8 cellular contexts compared by ENCODE assay signal in genomic region chr10:58268454-58268945, GRCh38. TPM values are rescaled to one million over a fixed set of nuclear protein-coding genes. Genes with fewer than 3 reads are reported as not detected.
DNase-seq lines count a peak whose midpoint lies in the region; ATAC-seq, FAIRE-seq and TF ChIP-seq lines count a peak whose summit lies in the region.

No MANE protein-coding gene starts in this region.

- H3K79me2 ChIP-seq in OCI-LY1 (ENCODE audit: insufficient read depth, low read length) (peaks cover 74% of the 10 kb centered on the region), H1 (ENCODE audit: control insufficient read depth in 1 of 2, insufficient read depth in 2 of 2, low read length in 2 of 2) (peaks cover 0 to 63% of the 10 kb centered on the region in 2 experiments; a peak in 3 of 4 replicates)

- no peaks in the 10 kb centered on the region for H3K27me3 Mint-ChIP-seq in CD4-positive, alpha-beta T cell

- H3K14ac ChIP-seq in H1 (ENCODE audit: insufficient read length) (no peak overlapping the region), neuronal stem cell (ENCODE audit: low read length) (no peak overlapping the region)

- H2BK15ac ChIP-seq in H1 (ENCODE audit: low read length) (no peak overlapping the region), neuronal stem cell (ENCODE audit: low read length) (no peak overlapping the region)

- no peak for DNase-seq in CD4-positive, alpha-beta T cell
- DNase-seq in H1 (ENCODE audit: low read depth in 1 of 2, low spot score in 2 of 2) (no peak), neuronal stem cell (ENCODE audit: low spot score) (no peak), NCI-H446 treated with DMSO at 0.1 percent for 48 hours (lab: John Stamatoyannopoulos, UW) (no peak), RPMI8226 (no peak), NCI-H2171 (lab: John Stamatoyannopoulos, UW) (no peak)

- FAIRE-seq in H1 (lab: Jason Lieb, UNC), result no peak

- no peak overlapping the region for H3K18ac ChIP-seq in H1 (ENCODE audit: extremely low read depth, low read length)
- no peak overlapping the region for H3K18ac ChIP-seq in neuronal stem cell (ENCODE audit: low read length)

- H3K36me3 ChIP-seq in OCI-LY1 (ENCODE audit: insufficient read depth, low read length) (peaks cover 4% of the 10 kb centered on the region; the same call in 1 of the 2 replicates), H1 (ENCODE audit: control insufficient read depth in 2 of 4, insufficient read depth in 4 of 4, low read length in 3 of 4) (no peaks in the 10 kb centered on the region), neuronal stem cell (replicated peaks in 1 of 2; ENCODE audit: control insufficient read depth in 2 of 2, insufficient read depth in 2 of 2, low read length in 2 of 2) (no peaks in the 10 kb centered on the region)

- peak overlapping the region; percentile 81 for H3K27ac ChIP-seq in CD4-positive, alpha-beta T cell (ENCODE audit: low read depth, low read length)
- H3K27ac ChIP-seq in OCI-LY1 (ENCODE audit: low read depth, low read length, poor library complexity, severe bottlenecking) (peak overlapping the region; percentile 81), H1 (ENCODE audit: low read depth, low read length) (no peak overlapping the region), neuronal stem cell (replicated peaks; ENCODE audit: low read length) (no peak overlapping the region)

- no peaks in the 10 kb centered on the region; the same call in 1 of the 2 replicates for H4K20me1 ChIP-seq in OCI-LY1 (ENCODE audit: insufficient read depth, low read length)
- H4K20me1 ChIP-seq in H1 (replicated peaks in 1 of 2; ENCODE audit: control insufficient read depth in 1 of 2, insufficient read depth in 2 of 2, low read length in 2 of 2), result no peaks in the 10 kb centered on the region

- H2BK5ac ChIP-seq in H1 (ENCODE audit: low read depth, low read length), result no peak overlapping the region
- H2BK5ac ChIP-seq in neuronal stem cell (ENCODE audit: low read length), result no peak overlapping the region

- no peak for TF ChIP-seq RAD21 in H1 (IDR thresholded peaks at IDR 0.05 in 1 of 2, conservative IDR thresholded peaks at IDR 0.05 in 1 of 2; ENCODE audit: low read depth in 2 of 2, low read length in 2 of 2)

- H3K4ac ChIP-seq in H1 (replicated peaks; ENCODE audit: insufficient read length, low read depth, low read length) (no peak overlapping the region), neuronal stem cell (ENCODE audit: low read length) (no peak overlapping the region)

- no peaks in the 10 kb centered on the region; the same call in 1 of the 2 replicates for H3K79me1 ChIP-seq in H1 (ENCODE audit: low read depth, low read length)
- H3K79me1 ChIP-seq in neuronal stem cell (ENCODE audit: low read depth, low read length), result peaks cover 2% of the 10 kb centered on the region

- H4K8ac ChIP-seq in H1 (ENCODE audit: extremely low read depth, insufficient read depth, low read length), result no peak overlapping the region
- H4K8ac ChIP-seq in neuronal stem cell (ENCODE audit: low read depth, low read length), result no peak overlapping the region

- CTCF ChIA-PET in CD4-positive, alpha-beta T cell (lab: Charles Lee), result interaction anchor here (0.9 to 1.8 kb wide), 3 partner anchors 23 to 1638 kb away, joined by 4 to 7 read pairs (median 7); partner anchors contain the start of genes CCDC6 and TFAM
- CTCF ChIA-PET in H1 (lab: Charles Lee; ENCODE audit: partially characterized antibody), result interaction anchor here (0.6 to 1.9 kb wide), 6 partner anchors 22 to 145 kb away, joined by 3 to 7 read pairs (median 4); no protein-coding TSS in a partner anchor

- H3K23ac ChIP-seq in H1 (ENCODE audit: insufficient read length), result no peak overlapping the region
- no peak overlapping the region for H3K23ac ChIP-seq in neuronal stem cell (ENCODE audit: low read depth, low read length, poor library complexity)

- TF ChIP-seq CTCF in CD4-positive, alpha-beta T cell (IDR thresholded peaks at IDR 0.05), result no peak
- TF ChIP-seq CTCF in OCI-LY1 (IDR thresholded peaks at IDR 0.05; ENCODE audit: low read length) (no peak), H1 (IDR thresholded peaks at IDR 0.05; ENCODE audit: control extremely low read depth in 1 of 3, insufficient read depth in 1 of 3, low read depth in 1 of 3, low read length in 3 of 3) (no peak)

- no peak overlapping the region for H4K91ac ChIP-seq in H1 (replicated peaks; ENCODE audit: insufficient read length, low read length)
- no peak overlapping the region for H4K91ac ChIP-seq in neuronal stem cell (ENCODE audit: low read depth, low read length, poor library complexity)

- H3K27ac Mint-ChIP-seq in CD4-positive, alpha-beta T cell, result peak overlapping the region; percentile 91

- intact Hi-C loops in CD4-positive, alpha-beta T cell (cut with DNase I, micrococcal nuclease), result loop anchor here (2.0 to 10.0 kb wide), 3 partner anchors 22 to 1636 kb away; partner anchors contain the start of gene CCDC6 (in 1 of the 2)

- no peak overlapping the region for H2BK20ac ChIP-seq in H1 (ENCODE audit: low read length)

- peak; percentile 3 for ATAC-seq in CD4-positive, alpha-beta T cell (ENCODE audit: poor library complexity)
- ATAC-seq in GM21528 (IDR thresholded peaks at IDR 0.05; ENCODE audit: low FRiP score, unreplicated experiment), result peak; percentile 1

- H3K4me1 ChIP-seq in OCI-LY1 (ENCODE audit: insufficient read depth, low read length, severe bottlenecking) (peaks cover 35% of the 10 kb centered on the region), H1 (replicated peaks in 1 of 4; ENCODE audit: control insufficient read depth in 3 of 4, insufficient read depth in 4 of 4, low read length in 3 of 4) (peaks cover 0 to 10% (median 1%) of the 10 kb centered on the region in 4 experiments; a peak in 3 of 7 replicates), neuronal stem cell (ENCODE audit: control insufficient read depth in 2 of 2, insufficient read depth in 1 of 2, low read depth in 1 of 2, low read length in 2 of 2) (peaks cover 0 to 7% of the 10 kb centered on the region in 2 donors)

- no peak for TF ChIP-seq POLR2A in H1 (IDR thresholded peaks at IDR 0.05; ENCODE audit: control extremely low read depth in 1 of 2, low read depth in 2 of 2, low read length in 2 of 2)

- H3K9ac ChIP-seq in OCI-LY1 (ENCODE audit: low read length) (peak overlapping the region; percentile 82), H1 (replicated peaks in 1 of 4; ENCODE audit: extremely low read depth in 1 of 4, low read depth in 3 of 4, low read length in 3 of 4) (peak overlapping the region in 1 of 4 experiments; percentile 50; a peak in 1 of 7 replicates), neuronal stem cell (ENCODE audit: low read depth, low read length, poor library complexity) (no peak overlapping the region)

- no peaks in the 10 kb centered on the region for H3K9me3 ChIP-seq in CD4-positive, alpha-beta T cell (ENCODE audit: control insufficient read depth, low read length)
- H3K9me3 ChIP-seq in OCI-LY1 (ENCODE audit: low read length) (no peaks in the 10 kb centered on the region), H1 (ENCODE audit: insufficient read depth in 2 of 2, low read depth in 1 of 2, low read length in 1 of 2) (no peaks in the 10 kb centered on the region), neuronal stem cell (replicated peaks in 1 of 2; ENCODE audit: control insufficient read depth in 2 of 2, insufficient read depth in 1 of 2, low read depth in 1 of 2, low read length in 2 of 2) (no peaks in the 10 kb centered on the region)

- no peak overlapping the region for H4K5ac ChIP-seq in H1 (ENCODE audit: insufficient read length, low read depth, low read length)

- H3K4me2 ChIP-seq in OCI-LY1 (ENCODE audit: low read length), result peak overlapping the region; percentile 93
- H3K4me2 ChIP-seq in H1 (ENCODE audit: insufficient read depth in 1 of 2, low read depth in 2 of 2, low read length in 2 of 2), result peak overlapping the region; percentile 93 to 96
- H3K4me2 ChIP-seq in neuronal stem cell (ENCODE audit: insufficient read depth, low read length, poor library complexity, severe bottlenecking), result peak overlapping the region; percentile 89

- no peak overlapping the region for H2BK120ac ChIP-seq in H1 (replicated peaks; ENCODE audit: low read depth, low read length)
- no peak overlapping the region for H2BK120ac ChIP-seq in neuronal stem cell (ENCODE audit: low read depth, low read length)

- H3K4me3 ChIP-seq in OCI-LY1 (ENCODE audit: low read depth, low read length, poor library complexity, severe bottlenecking) (peak overlapping the region; percentile 89), H1 (ENCODE audit: extremely low read depth in 1 of 4, insufficient read depth in 2 of 4, low read depth in 3 of 4, low read length in 4 of 4) (peak overlapping the region; percentile 68 to 94 (median 79)), neuronal stem cell (ENCODE audit: low read length in 2 of 2) (peak overlapping the region; percentile 65 to 86)

- H2AK5ac ChIP-seq in H1 (ENCODE audit: low read depth, low read length), result no peak overlapping the region
- no peak overlapping the region for H2AK5ac ChIP-seq in neuronal stem cell (ENCODE audit: low read depth, low read length)

- H3F3A ChIP-seq in OCI-LY1 (ENCODE audit: insufficient read depth, low read length), result no peaks in the 10 kb centered on the region; the same call in 1 of the 2 replicates

- H3K23me2 ChIP-seq in H1 (ENCODE audit: low read depth, low read length), result peaks cover 19% of the 10 kb centered on the region

- H2AFZ ChIP-seq in OCI-LY1 (ENCODE audit: low read length) (peak overlapping the region; percentile 52), H1 (ENCODE audit: low read length) (peak overlapping the region; percentile 99; the same call in 1 of the 2 replicates), neuronal stem cell (ENCODE audit: low read length) (peak overlapping the region; percentile 100)

- H2BK12ac ChIP-seq in H1 (ENCODE audit: low read depth, low read length) (no peak overlapping the region), neuronal stem cell (ENCODE audit: low read length) (no peak overlapping the region)

- 2% methylated on average over 13 of the region's 13 CpGs; no CpG with 5 or more reads in 1 of the 2 experiments for WGBS in H1 (ENCODE audit: extremely low coverage in 1 of 2, insufficient coverage in 1 of 2, insufficient read length in 1 of 2, insufficient replicate concordance in 2 of 2, low coverage in 1 of 2, low lambda C conversion rate in 2 of 2, missing lambda C conversion rate in 1 of 2), 2 experiments
- WGBS in neuronal stem cell (ENCODE audit: extremely low coverage in 2 of 2, insufficient read length in 2 of 2, insufficient replicate concordance in 1 of 2), 2 donors, result no CpG with 5 or more reads among the region's 13 CpGs

- H3K36me3 Mint-ChIP-seq in CD4-positive, alpha-beta T cell (ENCODE audit: low read depth), result peaks cover 23% of the 10 kb centered on the region

- H3K56ac ChIP-seq in H1 (replicated peaks; ENCODE audit: insufficient read length, low read depth, low read length), result no peak overlapping the region

- H3K4me1 Mint-ChIP-seq in CD4-positive, alpha-beta T cell (ENCODE audit: low read depth), result peaks cover 47% of the 10 kb centered on the region

- H3K9me2 ChIP-seq in OCI-LY1 (ENCODE audit: low read depth, low read length), result no peaks in the 10 kb centered on the region

- TF ChIP-seq EP300 in H1 (IDR thresholded peaks at IDR 0.05; ENCODE audit: borderline replicate concordance in 1 of 2, low read depth in 2 of 2, low read length in 2 of 2), result no peak

- POLR2A ChIA-PET in CD4-positive, alpha-beta T cell (lab: Charles Lee), result interaction anchor here (0.9 to 4.5 kb wide), 10 partner anchors 9 to 1640 kb away, joined by 3 to 78 read pairs (median 4); partner anchors contain the start of genes CCDC6, TFAM and UBE2D1
- POLR2A ChIA-PET in H1 (lab: Charles Lee; ENCODE audit: partially characterized antibody), result interaction anchor here (1.1 to 2.2 kb wide), 7 partner anchors 9 to 244 kb away, joined by 3 to 8 read pairs (median 5); partner anchors contain the start of genes BICC1, TFAM and UBE2D1

- peak overlapping the region; percentile 96 for H3K4me3 Mint-ChIP-seq in CD4-positive, alpha-beta T cell

- no peaks in the 10 kb centered on the region for H3K27me3 ChIP-seq in CD4-positive, alpha-beta T cell (ENCODE audit: control insufficient read depth, insufficient read depth, low read length)
- H3K27me3 ChIP-seq in OCI-LY1 (ENCODE audit: insufficient read depth, low read length) (no peaks in the 10 kb centered on the region), H1 (replicated peaks in 1 of 4; ENCODE audit: control insufficient read depth in 3 of 4, extremely low read depth in 1 of 4, insufficient read depth in 3 of 4, low read length in 3 of 4) (0 out of 7 replicates have a peak, but pooled peaks cover 0 to 5% (median 1%) of the 10 kb centered on the region in 4 experiments), neuronal stem cell (ENCODE audit: control insufficient read depth in 3 of 3, insufficient read depth in 3 of 3, low read depth in 1 of 3, low read length in 3 of 3) (no peaks in the 10 kb centered on the region)

- no peaks in the 10 kb centered on the region for H3K9me3 Mint-ChIP-seq in CD4-positive, alpha-beta T cell

RNA-seq across cellular contexts. Expression of gene CISD1, which starts 0.5 kb away (rescaled TPM):
- total RNA-seq in CD4-positive, alpha-beta T cell, result 1 to 10 TPM; 1.5 to 2.0 TPM
- total RNA-seq in H1 (2021; fragmentation: NEBNext Ultra II Directional; extraction: Animal tissue kit (Norgen Biotek cat#: 25700)), result 41.3 and 43.2 TPM in 2 replicates
- polyA plus RNA-seq in H1 (2011; rRNA removed), result 10.0 and 22.6 TPM in 2 replicates
- polyA plus RNA-seq in H1 (2011; cell fraction: cytosol; rRNA removed), result 23.9 TPM
- polyA plus RNA-seq in H1 (2011; cell fraction: nucleus; rRNA removed), result 5.5 TPM
- 26.4 to 36.4 TPM (median 28.5 TPM) in 4 replicates for polyA plus RNA-seq in H1 (2012, experiment 1 of 2)
- 28.8 TPM for polyA plus RNA-seq in H1 (2012, experiment 2 of 2)
- 88.9 TPM for polyA plus RNA-seq in H1 (2013, experiment 1 of 2)
- polyA plus RNA-seq in H1 (2013, experiment 2 of 2), result 97.2 TPM
- 4.5 and 9.8 TPM in 2 replicates for polyA minus RNA-seq in H1 (2011; rRNA and poly(A)+ RNA removed)
- 2.6 TPM for polyA minus RNA-seq in H1 (2011; cell fraction: cytosol; rRNA and poly(A)+ RNA removed)
- polyA minus RNA-seq in H1 (2011; cell fraction: nucleus; rRNA and poly(A)+ RNA removed), result 6.6 TPM
- polyA plus RNA-seq in neuronal stem cell (2013, experiment 1 of 2), result 56.0 TPM
- 51.1 TPM for polyA plus RNA-seq in neuronal stem cell (2013, experiment 2 of 2)

RNA-seq across cellular contexts. Expression of gene IPMK, which starts 0.8 kb away (rescaled TPM):
- total RNA-seq in CD4-positive, alpha-beta T cell, result 1 to 10 TPM; 1.4 to 1.5 TPM
- total RNA-seq in H1 (2021; fragmentation: NEBNext Ultra II Directional; extraction: Animal tissue kit (Norgen Biotek cat#: 25700)), result 7.4 and 7.8 TPM in 2 replicates
- polyA plus RNA-seq in H1 (2011; rRNA removed), result 0.97 and 1.3 TPM in 2 replicates
- 1.8 TPM for polyA plus RNA-seq in H1 (2011; cell fraction: cytosol; rRNA removed)
- polyA plus RNA-seq in H1 (2011; cell fraction: nucleus; rRNA removed), result 0.54 TPM
- 1.0 to 2.4 TPM (median 1.2 TPM) in 4 replicates for polyA plus RNA-seq in H1 (2012, experiment 1 of 2)
- polyA plus RNA-seq in H1 (2012, experiment 2 of 2), result 0.25 TPM
- polyA plus RNA-seq in H1 (2013, experiment 1 of 2), result 4.5 TPM
- polyA plus RNA-seq in H1 (2013, experiment 2 of 2), result 4.5 TPM
- polyA minus RNA-seq in H1 (2011; rRNA and poly(A)+ RNA removed), result 2.0 and 2.1 TPM in 2 replicates
- polyA minus RNA-seq in H1 (2011; cell fraction: cytosol; rRNA and poly(A)+ RNA removed), result 3.2 TPM
- 4.9 TPM for polyA minus RNA-seq in H1 (2011; cell fraction: nucleus; rRNA and poly(A)+ RNA removed)
- polyA plus RNA-seq in neuronal stem cell (2013, experiment 1 of 2), result 5.0 TPM
- polyA plus RNA-seq in neuronal stem cell (2013, experiment 2 of 2), result 5.2 TPM

Comparison
In these comparisons a context has a peak if more than half of its experiments do, and no peak if none do; other contexts are left out.
1. H3K27ac ChIP-seq: peak in CD4-positive, alpha-beta T cell (single experiment) and OCI-LY1 (single experiment); none in H1 (single experiment) and neuronal stem cell (single experiment).
2. RNA of gene CISD1, which starts 0.5 kb away (total RNA-seq): 41.3 to 43.2 TPM in H1; 1.5 to 2.0 TPM in CD4-positive, alpha-beta T cell; every median in the first group is over 10 times any median in the second.
3. Peak in every context shown above with its lines, with median percentiles within 50 percentile points of each other: H2AFZ ChIP-seq, H3K4me2 ChIP-seq and H3K4me3 ChIP-seq.